In genomic region chr1:7810395-7810794, GRCh38 we compare ENCODE assay signal across 10 cellular contexts. TPM values are rescaled to one million over a fixed set of nuclear protein-coding genes. Genes with fewer than 3 reads are reported as not detected.
DNase-seq lines count a peak whose midpoint lies in the region; ATAC-seq lines count a peak whose summit lies in the region.
"Had no signal": no experiment of that assay in that cellular context is flagged by ENCODE, and none has a peak within 500 bp of the region (broad histone marks: within the 10 kb centered on the region; RNA-seq: fewer than 3 reads in every experiment).

No MANE protein-coding gene starts in this region.

- no peak overlapping the region for H3K27ac Mint-ChIP-seq in activated CD4-positive, alpha-beta T cell treated with anti-CD3 and anti-CD28 coated beads, Interleukin-2, amount 10 ng/mL, durations not matched to agents 24 days and 14 days

- H3K36me3 Mint-ChIP-seq in activated CD4-positive, alpha-beta T cell treated with anti-CD3 and anti-CD28 coated beads, Interleukin-2, amount 10 ng/mL, durations not matched to agents 24 days and 14 days (ENCODE audit: low read depth) = peaks cover 14% of the 10 kb centered on the region

- intact Hi-C loops in activated CD4-positive, alpha-beta T cell treated with anti-CD3 and anti-CD28 coated beads, Interleukin-2, amount 10 ng/mL, durations not matched to agents 24 days and 14 days (cut with micrococcal nuclease) = no loop called here

- H3K4me1 Mint-ChIP-seq in activated CD4-positive, alpha-beta T cell treated with anti-CD3 and anti-CD28 coated beads, Interleukin-2, amount 10 ng/mL, durations not matched to agents 24 days and 14 days = no peaks in the 10 kb centered on the region

- no peak overlapping the region for H3K27ac ChIP-seq in epithelial cell of prostate
- H3K27ac ChIP-seq: BLaER1 had no signal

- H3K27me3 Mint-ChIP-seq in activated CD4-positive, alpha-beta T cell treated with anti-CD3 and anti-CD28 coated beads, Interleukin-2, amount 10 ng/mL, durations not matched to agents 24 days and 14 days = no peaks in the 10 kb centered on the region

- no peak overlapping the region for H3K4me3 Mint-ChIP-seq in activated CD4-positive, alpha-beta T cell treated with anti-CD3 and anti-CD28 coated beads, Interleukin-2, amount 10 ng/mL, durations not matched to agents 24 days and 14 days

- H3K9me3 Mint-ChIP-seq in activated CD4-positive, alpha-beta T cell treated with anti-CD3 and anti-CD28 coated beads, Interleukin-2, amount 10 ng/mL, durations not matched to agents 24 days and 14 days = peaks cover 14% of the 10 kb centered on the region

- DNase-seq in activated CD4-positive, alpha-beta T cell treated with anti-CD3 and anti-CD28 coated beads for 4 hours = peak; percentile 13 to 18
- DNase-seq in activated CD4-positive, alpha-beta T cell treated with anti-CD3 and anti-CD28 coated beads, Interleukin-2, amount 10 ng/mL, durations not matched to agents 24 days and 14 days = no peak
- DNase-seq in NCI-H460 (ENCODE audit: extremely low read depth, low read depth) (peak; percentile 36), epithelial cell of prostate (ENCODE audit: low read depth, low spot score) (peak; percentile 74), COLO829 (ENCODE audit: low spot score) (no peak), left lobe of liver (ENCODE audit: low spot score) (no peak)
- DNase-seq in stimulated activated CD4-positive, alpha-beta T cell treated with anti-CD3 and anti-CD28 coated beads, Interleukin-1b, Interleukin-23, amount 100 ng/mL, for 48 hours = peak; percentile 59
- DNase-seq: NCI-H1436 treated with DMSO at 0.1 percent for 48 hours had no signal

- no peak for ATAC-seq in left lobe of liver
- no peak for ATAC-seq in HG02642 (IDR thresholded peaks at IDR 0.05; ENCODE audit: poor library complexity, unreplicated experiment)

RNA-seq across cellular contexts. Expression of gene PER3, which starts 26.3 kb away (rescaled TPM):
- total RNA-seq in activated CD4-positive, alpha-beta T cell treated with anti-CD3 and anti-CD28 coated beads, Interleukin-2, amount 10 ng/mL, durations not matched to agents 24 days and 14 days = 4.2 and 4.8 TPM in 2 replicates
- total RNA-seq in NCI-H460 (2014; rRNA removed; shearing (Covaris generic)) = 0.92 TPM in 2 replicates
- polyA plus RNA-seq in NCI-H460 (2014; cell fraction: nucleus; rRNA removed) = 2.2 and 4.5 TPM in 2 replicates
- 24.3 TPM for total RNA-seq in left lobe of liver

RNA-seq across cellular contexts. Expression of gene VAMP3, which starts 39.3 kb away (rescaled TPM):
- 23.8 and 24.7 TPM in 2 replicates for total RNA-seq in activated CD4-positive, alpha-beta T cell treated with anti-CD3 and anti-CD28 coated beads, Interleukin-2, amount 10 ng/mL, durations not matched to agents 24 days and 14 days
- 56.9 and 59.0 TPM in 2 replicates for total RNA-seq in NCI-H460 (2014; rRNA removed; shearing (Covaris generic))
- 25.4 and 32.0 TPM in 2 replicates for polyA plus RNA-seq in NCI-H460 (2014; cell fraction: nucleus; rRNA removed)
- 31.8 TPM for total RNA-seq in left lobe of liver

RNA-seq across cellular contexts. Expression of gene UTS2, which starts 42.5 kb away (rescaled TPM):
- not detected in 2 replicates for total RNA-seq in activated CD4-positive, alpha-beta T cell treated with anti-CD3 and anti-CD28 coated beads, Interleukin-2, amount 10 ng/mL, durations not matched to agents 24 days and 14 days
- total RNA-seq in NCI-H460 (2014; rRNA removed; shearing (Covaris generic)) = not detected in 2 replicates
- not detected in 2 replicates for polyA plus RNA-seq in NCI-H460 (2014; cell fraction: nucleus; rRNA removed)
- total RNA-seq in left lobe of liver = not detected

Comparison
In these comparisons a context has a peak if more than half of its experiments do, and no peak if none do; other contexts are left out.
1. DNase-seq: peak in activated CD4-positive, alpha-beta T cell treated with anti-CD3 and anti-CD28 coated beads for 4 hours (2 of 2), NCI-H460 (single experiment), epithelial cell of prostate (single experiment) and stimulated activated CD4-positive, alpha-beta T cell treated with anti-CD3 and anti-CD28 coated beads, Interleukin-1b, Interleukin-23, amount 100 ng/mL, for 48 hours (single experiment); none in activated CD4-positive, alpha-beta T cell treated with anti-CD3 and anti-CD28 coated beads, Interleukin-2, amount 10 ng/mL, durations not matched to agents 24 days and 14 days (single experiment), COLO829 (single experiment) and left lobe of liver (single experiment).